ENCODE assay signal across 13 cellular contexts in genomic region chr6:13012271-13012670, GRCh38.
DNase-seq lines count a peak whose midpoint lies in the region; FAIRE-seq and TF ChIP-seq lines count a peak whose summit lies in the region.
"Had no signal": no experiment of that assay in that cellular context is flagged by ENCODE, and none has a peak within 500 bp of the region (broad histone marks: within the 10 kb centered on the region; RNA-seq: fewer than 3 reads in every experiment).

No MANE protein-coding gene starts in this region.

- H3K36me3 ChIP-seq in endothelial cell of umbilical vein (ENCODE audit: control insufficient read depth in 2 of 2, extremely low read depth in 1 of 2, insufficient read depth in 2 of 2, low read length in 2 of 2) (no peaks in the 10 kb centered on the region), neuronal stem cell (replicated peaks in 1 of 2; ENCODE audit: control insufficient read depth in 2 of 2, insufficient read depth in 2 of 2, low read length in 2 of 2) (no peaks in the 10 kb centered on the region)
- H3K36me3 ChIP-seq: ovary had no signal

- H2AK5ac ChIP-seq in neuronal stem cell (ENCODE audit: low read depth, low read length), result no peak overlapping the region

- no peak overlapping the region for H3K18ac ChIP-seq in neuronal stem cell (ENCODE audit: low read length)

- TF ChIP-seq POLR2A in endothelial cell of umbilical vein (IDR thresholded peaks at IDR 0.05; ENCODE audit: low read depth, low read length), result no peak

- CTCF ChIA-PET in endothelial cell of umbilical vein (lab: Charles Lee), result interaction anchor here (1.3 to 1.9 kb wide), 3 partner anchors 19 to 563 kb away, joined by 3 to 6 read pairs (median 3); no protein-coding TSS in a partner anchor

- no peak overlapping the region for H3K14ac ChIP-seq in neuronal stem cell (ENCODE audit: low read length)

- POLR2A ChIA-PET in endothelial cell of umbilical vein (lab: Charles Lee), result no interaction called here

- H3K4me3 ChIP-seq in endothelial cell of umbilical vein (replicated peaks in 1 of 3; ENCODE audit: insufficient read depth in 1 of 3, low read depth in 1 of 3, low read length in 3 of 3), result no peak overlapping the region
- no peak overlapping the region for H3K4me3 ChIP-seq in neuronal stem cell (ENCODE audit: low read length in 2 of 2)
- H3K4me3 ChIP-seq: ovary had no signal

- no peaks in the 10 kb centered on the region for H3K79me2 ChIP-seq in endothelial cell of umbilical vein (ENCODE audit: control insufficient read depth, insufficient read depth, low read length)

- H2AFZ ChIP-seq in endothelial cell of umbilical vein (ENCODE audit: low read depth, low read length) (no peak overlapping the region), neuronal stem cell (ENCODE audit: low read length) (no peak overlapping the region)

- H3K4me1 ChIP-seq in endothelial cell of umbilical vein (ENCODE audit: control insufficient read depth, extremely low read depth, insufficient read depth, low read length) (peaks cover 4% of the 10 kb centered on the region), neuronal stem cell (ENCODE audit: control insufficient read depth in 2 of 2, insufficient read depth in 1 of 2, low read depth in 1 of 2, low read length in 2 of 2) (peaks cover 3 to 12% of the 10 kb centered on the region in 2 donors)

- TF ChIP-seq CTCF in endothelial cell of umbilical vein (IDR thresholded peaks at IDR 0.05; ENCODE audit: extremely low read depth in 1 of 2, insufficient read depth in 1 of 2, low read depth in 1 of 2, low read length in 2 of 2), result no peak

- dilution Hi-C loops in endothelial cell of umbilical vein (cut with MboI; ENCODE audit: extremely low pct_ligation_motif_present, low sequenced_read_pairs), result no loop called here

- no TSS peak for BruUV-seq in endothelial cell of umbilical vein (replicated peaks; lab: Mats Ljungman, UMichigan)

- H3K23ac ChIP-seq in neuronal stem cell (ENCODE audit: low read depth, low read length, poor library complexity), result no peak overlapping the region

- no peaks in the 10 kb centered on the region for H3K9me1 ChIP-seq in endothelial cell of umbilical vein (replicated peaks; ENCODE audit: control insufficient read depth, extremely low read depth, insufficient read depth, low read length)

- H3K4me2 ChIP-seq in endothelial cell of umbilical vein (ENCODE audit: insufficient read depth, low read length) (no peak overlapping the region), neuronal stem cell (ENCODE audit: insufficient read depth, low read length, poor library complexity, severe bottlenecking) (no peak overlapping the region)

- H3K9me3 ChIP-seq in endothelial cell of umbilical vein (replicated peaks; ENCODE audit: control insufficient read depth, insufficient read depth, low read length), result no peaks in the 10 kb centered on the region
- H3K9me3 ChIP-seq in neuronal stem cell (replicated peaks in 1 of 2; ENCODE audit: control insufficient read depth in 2 of 2, insufficient read depth in 1 of 2, low read depth in 1 of 2, low read length in 2 of 2), result peaks cover 0 to 2% of the 10 kb centered on the region in 2 donors
- H3K9me3 ChIP-seq: ovary had no signal

- no peak overlapping the region for H4K8ac ChIP-seq in neuronal stem cell (ENCODE audit: low read depth, low read length)

- H4K91ac ChIP-seq in neuronal stem cell (ENCODE audit: low read depth, low read length, poor library complexity), result no peak overlapping the region

- H3K9ac ChIP-seq in endothelial cell of umbilical vein (replicated peaks; ENCODE audit: extremely low read depth, insufficient read depth, low read length) (no peak overlapping the region), neuronal stem cell (ENCODE audit: low read depth, low read length, poor library complexity) (no peak overlapping the region)

- H2BK15ac ChIP-seq in neuronal stem cell (ENCODE audit: low read length), result no peak overlapping the region

- H3K79me1 ChIP-seq in neuronal stem cell (ENCODE audit: low read depth, low read length), result no peaks in the 10 kb centered on the region

- FAIRE-seq in endothelial cell of umbilical vein (lab: Jason Lieb, UNC), result no peak
- FAIRE-seq: colon had no signal

- H2BK12ac ChIP-seq in neuronal stem cell (ENCODE audit: low read length), result no peak overlapping the region

- no peak overlapping the region for H2BK120ac ChIP-seq in neuronal stem cell (ENCODE audit: low read depth, low read length)

- intact Hi-C loops in endothelial cell of umbilical vein (cut with micrococcal nuclease), result loop anchor here (5.0 kb wide), 1 partner anchor 315 kb away; the partner anchor contains the start of gene TBC1D7

- peak; percentile 1 for DNase-seq in DMS79 treated with DMSO at 0.1 percent for 48 hours (lab: John Stamatoyannopoulos, UW)
- no peak for DNase-seq in DMS79 (lab: John Stamatoyannopoulos, UW)
- DNase-seq in NCI-H526 (lab: John Stamatoyannopoulos, UW), result peak; percentile 76 to 88
- DNase-seq in endothelial cell of umbilical vein (ENCODE audit: low read depth, low spot score), result no peak
- DNase-seq in pons (ENCODE audit: low spot score), result peak; percentile 42
- no peak for DNase-seq in RPMI8226
- no peak for DNase-seq in Ammon's horn (ENCODE audit: low spot score)
- no peak for DNase-seq in neuronal stem cell (ENCODE audit: low spot score)
- DNase-seq: 8988T, mesenchymal stem cell, NCI-H1694, ovary had no signal

- H4K20me1 ChIP-seq in endothelial cell of umbilical vein (replicated peaks; ENCODE audit: control insufficient read depth, extremely low read depth, insufficient read depth, low read length), result no peaks in the 10 kb centered on the region

- no CpG with 5 or more reads among the region's 2 CpGs for WGBS in neuronal stem cell (ENCODE audit: extremely low coverage in 2 of 2, insufficient read length in 2 of 2, insufficient replicate concordance in 1 of 2), 2 donors

- no peak overlapping the region for H3K4ac ChIP-seq in neuronal stem cell (ENCODE audit: low read length)

- H3K27ac ChIP-seq in endothelial cell of umbilical vein (ENCODE audit: insufficient read depth, low read depth, low read length), result no peak overlapping the region
- no peak overlapping the region for H3K27ac ChIP-seq in neuronal stem cell (replicated peaks; ENCODE audit: low read length)
- H3K27ac ChIP-seq: ovary had no signal

- H3K27me3 ChIP-seq in endothelial cell of umbilical vein (ENCODE audit: control insufficient read depth in 2 of 2, insufficient read depth in 2 of 2, low read length in 2 of 2), result peaks cover 0 to 3% of the 10 kb centered on the region in 2 experiments
- H3K27me3 ChIP-seq in neuronal stem cell (ENCODE audit: control insufficient read depth in 3 of 3, insufficient read depth in 3 of 3, low read depth in 1 of 3, low read length in 3 of 3), result peaks cover 13 to 70% (median 44%) of the 10 kb centered on the region in 3 experiments
- H3K27me3 ChIP-seq: ovary had no signal

- no peak overlapping the region for H2BK5ac ChIP-seq in neuronal stem cell (ENCODE audit: low read length)

TF ChIP-seq in endothelial cell of umbilical vein, 7 proteins besides CTCF, POLR2A, EP300 and RAD21:
- TF ChIP-seq EZH2 (IDR thresholded peaks at IDR 0.05; ENCODE audit: borderline replicate concordance, low read depth, low read length, severe bottlenecking) (peak; percentile 7), POLR2AphosphoS5 (IDR thresholded peaks at IDR 0.05; ENCODE audit: insufficient read depth, low read depth, low read length) (no peak)

Comparison
In these comparisons a context has a peak if more than half of its experiments do, and no peak if none do; other contexts are left out.
1. DNase-seq: peak in DMS79 treated with DMSO at 0.1 percent for 48 hours (single experiment), NCI-H526 (2 of 2) and pons (single experiment); none in DMS79 (single experiment), endothelial cell of umbilical vein (single experiment), RPMI8226 (single experiment), Ammon's horn (single experiment) and neuronal stem cell (single experiment).